ENCODE assay signal across 9 cellular contexts in the genomic region with DNA sequence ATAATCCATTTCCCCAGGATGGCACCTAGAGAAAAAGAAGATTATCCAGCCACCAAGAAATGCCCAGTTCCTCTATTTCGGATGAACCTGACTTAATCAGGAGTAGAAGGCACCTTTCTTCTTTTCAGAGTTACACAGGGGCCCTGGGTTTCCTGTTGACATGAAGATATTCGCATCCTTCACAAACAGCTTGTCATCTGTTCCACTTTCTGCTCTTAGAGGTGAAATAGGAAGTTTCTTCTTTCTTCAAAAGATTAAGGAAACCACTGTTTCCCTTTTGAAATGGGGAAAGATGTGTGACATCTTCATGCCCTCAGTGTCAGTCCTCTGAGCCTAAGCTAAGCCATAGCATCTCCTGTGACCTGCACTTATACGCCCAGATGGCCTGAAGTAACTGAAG. TPM values are rescaled to one million over a fixed set of nuclear protein-coding genes. Genes with fewer than 3 reads are reported as not detected.
DNase-seq lines count a peak whose midpoint lies in the region; ATAC-seq lines count a peak whose summit lies in the region.
"Had no signal": no experiment of that assay in that cellular context is flagged by ENCODE, and none has a peak within 500 bp of the region (broad histone marks: within the 10 kb centered on the region; RNA-seq: fewer than 3 reads in every experiment).

No MANE protein-coding gene starts in this region.

- peak; percentile 34 to 81 for DNase-seq in NOMO-1 (lab: John Stamatoyannopoulos, UW; ENCODE audit: unreplicated experiment in 2 of 2)
- peak in 1 of 2 donors; percentile 1 for DNase-seq in memory B cell (ENCODE audit: low spot score in 2 of 2)
- no peak for DNase-seq in iPS-NIHi7 (ENCODE audit: extremely low spot score)
- DNase-seq in occipital lobe (lab: John Stamatoyannopoulos, UW), result no peak
- no peak for DNase-seq in NCI-H2227 (lab: John Stamatoyannopoulos, UW; ENCODE audit: unreplicated experiment)
- no peak for DNase-seq in 8988T
- DNase-seq: NCI-H1930 had no signal

- H3K36me3 Mint-ChIP-seq in memory B cell, result no peaks in the 10 kb centered on the region

- no peak overlapping the region for H3K27ac Mint-ChIP-seq in memory B cell

- H3K4me1 Mint-ChIP-seq in memory B cell, result peaks cover 8% of the 10 kb centered on the region

- peaks cover 4% of the 10 kb centered on the region for H3K27me3 Mint-ChIP-seq in memory B cell

- H3K4me3 Mint-ChIP-seq in memory B cell, result no peak overlapping the region

- no peaks in the 10 kb centered on the region for H3K9me3 Mint-ChIP-seq in memory B cell

- ATAC-seq in GM18909 (IDR thresholded peaks at IDR 0.05; ENCODE audit: poor library complexity, unreplicated experiment) (peak; percentile 70), HG02852 (IDR thresholded peaks at IDR 0.05; ENCODE audit: unreplicated experiment) (peak; percentile 74), memory B cell (ENCODE audit: low read depth) (peak; percentile 88)

RNA-seq across cellular contexts. Expression of gene RAB18, which starts 39.1 kb away (rescaled TPM):
- 109 TPM for total RNA-seq in occipital lobe

Comparison
In these comparisons a context has a peak if more than half of its experiments do, and no peak if none do; other contexts are left out.
1. DNase-seq: peak in NOMO-1 (2 of 2); none in iPS-NIHi7 (single experiment), occipital lobe (single experiment), NCI-H2227 (single experiment) and 8988T (single experiment).
2. Peak in every context shown above with its lines, with median percentiles within 50 percentile points of each other: ATAC-seq.